Comparison of ENCODE assay signal across 8 cellular contexts in the genomic region with DNA sequence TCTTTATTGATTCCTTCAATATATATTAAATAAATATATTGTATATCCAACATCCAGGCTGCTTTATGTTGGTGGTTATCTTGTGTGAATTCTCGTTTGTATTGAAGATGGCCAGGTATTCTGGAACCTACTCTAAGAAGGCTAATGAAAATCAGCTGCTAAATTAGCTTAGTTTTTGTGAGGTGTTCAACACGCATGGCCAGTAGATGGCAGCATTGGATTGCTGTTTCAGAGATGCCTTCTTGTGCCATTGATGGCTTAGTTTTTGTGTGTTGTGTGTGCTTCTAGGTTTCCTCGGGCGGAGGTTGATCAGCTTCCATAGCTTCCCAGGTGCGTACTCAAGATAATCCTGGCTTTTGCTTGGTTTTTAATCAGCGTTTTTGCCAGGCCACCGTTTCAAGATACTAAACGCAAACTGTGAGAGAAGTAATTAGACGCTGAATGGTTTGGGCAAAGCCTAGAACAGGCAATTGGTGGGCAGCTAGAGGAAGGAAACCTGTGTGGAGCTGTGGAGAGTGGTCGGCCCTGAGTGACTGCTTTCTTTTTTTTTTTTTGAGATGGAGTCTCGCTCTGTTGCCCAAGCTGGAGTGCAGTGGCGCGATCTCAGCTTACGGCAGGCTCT. TPM values are rescaled to one million over a fixed set of nuclear protein-coding genes. Genes with fewer than 3 reads are reported as not detected.
DNase-seq lines count a peak whose midpoint lies in the region; ATAC-seq, FAIRE-seq and TF ChIP-seq lines count a peak whose summit lies in the region.

No MANE protein-coding gene starts in this region.

- no peak for TF ChIP-seq POLR2A in A549 (IDR thresholded peaks at IDR 0.05; ENCODE audit: low read length)

- intact Hi-C loops in left colon (cut with DNase I, micrococcal nuclease) = loop anchor here in 1 of 2 donors (10.0 kb wide), 1 partner anchor 264 kb away; no protein-coding TSS in a partner anchor

- no peak overlapping the region for H3K4me2 ChIP-seq in A549

- POLR2A ChIA-PET in A549 (lab: Yijun Ruan, JAX) = interaction anchor here (0.6 to 0.7 kb wide), 3 partner anchors 15 to 265 kb away, joined by 3 to 5 read pairs (median 3); a partner anchor contains a TSS

- TF ChIP-seq EP300 in A549 (IDR thresholded peaks at IDR 0.05) = no peak

- TF ChIP-seq RAD21 in A549 (conservative IDR thresholded peaks at IDR 0.05 in 1 of 2, IDR thresholded peaks at IDR 0.05 in 1 of 2) = peak; percentile 68 to 71

- H3K27ac ChIP-seq in A549 = no peak overlapping the region

- FAIRE-seq in A549 (lab: Jason Lieb, UNC) = no peak
- peak; percentile 83 for FAIRE-seq in GM18507 (lab: Jason Lieb, UNC)

- no peaks in the 10 kb centered on the region for H3K9me3 ChIP-seq in A549

- CTCF ChIA-PET in A549 (lab: Yijun Ruan, JAX) = interaction anchor here (0.5 to 2.5 kb wide), 28 partner anchors 8 to 271 kb away, joined by 3 to 41 read pairs (median 5); a partner anchor contains a TSS

- H3K4me1 ChIP-seq in A549 = peaks cover 15% of the 10 kb centered on the region; the same call in 2 of the 3 replicates

- 60% methylated on average over 14 of the region's 14 CpGs for WGBS in A549 (ENCODE audit: missing lambda C conversion rate)

- peak; percentile 55 to 66; a peak in 4 of 6 replicates for ATAC-seq in A549
- ATAC-seq in HG03095 (IDR thresholded peaks at IDR 0.05; ENCODE audit: unreplicated experiment) = peak; percentile 74
- ATAC-seq in activated CD4-positive, CD25-positive, alpha-beta regulatory T cell treated with anti-CD3 and anti-CD28 coated beads, Interleukin-2, amount 50 U/mL, for 24 hours = peak; percentile 38 to 65
- ATAC-seq in left colon = peak; percentile 85

- peak; percentile 70 for TF ChIP-seq CTCF in A549 (IDR thresholded peaks at IDR 0.05)

- no peak overlapping the region for H3K4me3 ChIP-seq in A549

- DNase-seq in A549 (ENCODE audit: low read depth in 1 of 2, low spot score in 1 of 2) = peak; percentile 35 to 72
- DNase-seq in GM18507 (ENCODE audit: extremely low spot score, insufficient read length, low read depth) = peak; percentile 53
- peak; percentile 68 for DNase-seq in NCI-H2196 (lab: John Stamatoyannopoulos, UW; ENCODE audit: unreplicated experiment)
- peak; percentile 94 for DNase-seq in cerebellar cortex (ENCODE audit: low spot score)
- DNase-seq in left colon = peak; percentile 66 to 74
- DNase-seq in stimulated activated CD4-positive, alpha-beta T cell treated with anti-CD3 and anti-CD28 coated beads, Interleukin-4, amount 100 ng/mL, for 24 hours = peak; percentile 76

TF ChIP-seq in A549, 52 proteins besides CTCF, POLR2A, EP300 and RAD21:
- TF ChIP-seq FOSB (CRISPR knock-in tag; IDR thresholded peaks at IDR 0.05) (no peak), SMC3 (IDR thresholded peaks at IDR 0.05) (peak; percentile 41; the same call in 2 of the 3 replicates)
- TF ChIP-seq, protein P1, sequence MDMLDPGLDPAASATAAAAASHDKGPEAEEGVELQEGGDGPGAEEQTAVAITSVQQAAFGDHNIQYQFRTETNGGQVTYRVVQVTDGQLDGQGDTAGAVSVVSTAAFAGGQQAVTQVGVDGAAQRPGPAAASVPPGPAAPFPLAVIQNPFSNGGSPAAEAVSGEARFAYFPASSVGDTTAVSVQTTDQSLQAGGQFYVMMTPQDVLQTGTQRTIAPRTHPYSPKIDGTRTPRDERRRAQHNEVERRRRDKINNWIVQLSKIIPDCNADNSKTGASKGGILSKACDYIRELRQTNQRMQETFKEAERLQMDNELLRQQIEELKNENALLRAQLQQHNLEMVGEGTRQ (IDR thresholded peaks at IDR 0.05) = no peak

RNA-seq across cellular contexts. Expression of a gene that starts 15.1 kb away (rescaled TPM):
- polyA plus RNA-seq in A549 (2011; rRNA removed) = 6.8 and 10.1 TPM in 2 replicates
- polyA plus RNA-seq in A549 (2012; cell fraction: cytosol; rRNA removed) = 5.0 and 8.9 TPM in 2 replicates
- polyA plus RNA-seq in A549 (2012; cell fraction: nucleus; rRNA removed) = 10.9 and 15.4 TPM in 2 replicates
- polyA plus RNA-seq in A549 (2017; fragmentation: RNase III; extraction: RNeasy Plus Mini Kit Qiagen cat#74134 plus additional on column Dnase treatment) = 5.3 to 7.5 TPM (median 6.0 TPM) in 3 replicates
- 35.0 and 38.1 TPM in 2 replicates for polyA minus RNA-seq in A549 (2011; rRNA and poly(A)+ RNA removed)
- total RNA-seq in left colon = 10 to 100 TPM in 1 of 2 donors, 1 to 10 TPM in 1; 9.2 to 15.3 TPM
